In genomic region chr9:121187681-121188305, GRCh38 we compare ENCODE assay signal across 1 cellular context.
TF ChIP-seq lines count a peak whose summit lies in the region.

No MANE protein-coding gene starts in this region.

TF ChIP-seq in SK-N-SH, 30 proteins besides CTCF, POLR2A, EP300 and RAD21:
- no peak for TF ChIP-seq SIN3A (IDR thresholded peaks at IDR 0.05; ENCODE audit: borderline replicate concordance, low read depth, low read length)
- no peak for TF ChIP-seq FOXM1 (IDR thresholded peaks at IDR 0.05; ENCODE audit: low read depth)
- TF ChIP-seq, protein P1, sequence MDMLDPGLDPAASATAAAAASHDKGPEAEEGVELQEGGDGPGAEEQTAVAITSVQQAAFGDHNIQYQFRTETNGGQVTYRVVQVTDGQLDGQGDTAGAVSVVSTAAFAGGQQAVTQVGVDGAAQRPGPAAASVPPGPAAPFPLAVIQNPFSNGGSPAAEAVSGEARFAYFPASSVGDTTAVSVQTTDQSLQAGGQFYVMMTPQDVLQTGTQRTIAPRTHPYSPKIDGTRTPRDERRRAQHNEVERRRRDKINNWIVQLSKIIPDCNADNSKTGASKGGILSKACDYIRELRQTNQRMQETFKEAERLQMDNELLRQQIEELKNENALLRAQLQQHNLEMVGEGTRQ (IDR thresholded peaks at IDR 0.05; ENCODE audit: borderline replicate concordance, low read depth, low read length): no peak
- TF ChIP-seq RCOR1 (IDR thresholded peaks at IDR 0.05; ENCODE audit: low read length): no peak
- no peak for TF ChIP-seq YY1 (IDR thresholded peaks at IDR 0.05; ENCODE audit: low read depth)
- TF ChIP-seq, protein P2, sequence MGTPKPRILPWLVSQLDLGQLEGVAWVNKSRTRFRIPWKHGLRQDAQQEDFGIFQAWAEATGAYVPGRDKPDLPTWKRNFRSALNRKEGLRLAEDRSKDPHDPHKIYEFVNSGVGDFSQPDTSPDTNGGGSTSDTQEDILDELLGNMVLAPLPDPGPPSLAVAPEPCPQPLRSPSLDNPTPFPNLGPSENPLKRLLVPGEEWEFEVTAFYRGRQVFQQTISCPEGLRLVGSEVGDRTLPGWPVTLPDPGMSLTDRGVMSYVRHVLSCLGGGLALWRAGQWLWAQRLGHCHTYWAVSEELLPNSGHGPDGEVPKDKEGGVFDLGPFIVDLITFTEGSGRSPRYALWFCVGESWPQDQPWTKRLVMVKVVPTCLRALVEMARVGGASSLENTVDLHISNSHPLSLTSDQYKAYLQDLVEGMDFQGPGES (IDR thresholded peaks at IDR 0.05; ENCODE audit: low read depth, low read length): no peak
- no peak for TF ChIP-seq FOXJ3 (CRISPR knock-in tag; IDR thresholded peaks at IDR 0.05)
- no peak for TF ChIP-seq TAF1 (IDR thresholded peaks at IDR 0.05; ENCODE audit: borderline replicate concordance, low read depth, low read length)
- TF ChIP-seq EZH2phosphoT487 (IDR thresholded peaks at IDR 0.05; ENCODE audit: borderline replicate concordance, low read depth): no peak
- no peak for TF ChIP-seq USF1 (IDR thresholded peaks at IDR 0.05; ENCODE audit: borderline replicate concordance, low read depth)
- no peak for TF ChIP-seq FOSL2 (IDR thresholded peaks at IDR 0.05; ENCODE audit: borderline replicate concordance, low read depth)
- no peak for TF ChIP-seq NFIC (IDR thresholded peaks at IDR 0.05; ENCODE audit: borderline replicate concordance)
- TF ChIP-seq JUND (IDR thresholded peaks at IDR 0.05): no peak
- no peak for TF ChIP-seq PBX3 (IDR thresholded peaks at IDR 0.05)
